ENCODE assay signal across 8 cellular contexts in the genomic region with DNA sequence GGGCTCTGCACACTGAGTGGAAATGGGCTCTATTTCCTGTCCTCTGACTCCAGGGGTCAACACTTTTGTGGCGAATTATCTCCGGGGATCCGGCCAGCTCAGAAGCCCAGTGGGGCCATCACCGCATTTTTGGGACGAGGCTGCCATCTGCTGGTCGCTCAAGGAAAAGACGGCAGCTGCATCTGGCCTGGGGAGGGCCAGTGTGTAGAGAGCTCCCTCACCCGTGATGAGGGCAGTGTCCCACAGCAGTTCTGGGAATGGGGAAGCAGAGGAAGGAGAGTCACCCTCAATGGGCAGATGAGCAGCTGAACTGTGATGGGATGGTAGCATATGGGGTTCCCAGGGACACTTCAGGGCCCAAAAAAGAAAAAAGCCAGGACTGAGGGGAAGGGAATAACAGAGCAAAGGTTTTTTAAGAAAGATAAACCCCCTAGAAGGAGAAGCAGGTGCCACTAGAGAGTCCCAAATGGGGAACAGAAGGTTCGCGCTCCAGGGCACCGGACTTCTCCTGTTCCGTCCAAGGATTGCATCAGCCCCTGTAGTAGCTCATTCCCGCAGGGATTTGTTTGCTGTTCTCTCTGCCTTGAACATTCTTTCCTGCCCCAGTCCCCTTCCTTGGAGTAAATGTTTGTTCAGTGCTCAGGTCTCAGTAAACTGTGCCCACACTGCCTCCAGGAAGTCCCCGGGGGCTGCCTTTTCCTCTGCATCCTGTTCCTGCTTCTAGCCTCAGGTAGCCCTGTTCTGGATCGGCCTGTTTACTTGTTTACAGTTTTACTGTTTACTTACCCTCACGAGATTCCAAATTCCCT. TPM values are rescaled to one million over a fixed set of nuclear protein-coding genes. Genes with fewer than 3 reads are reported as not detected.
DNase-seq lines count a peak whose midpoint lies in the region; ATAC-seq, FAIRE-seq and TF ChIP-seq lines count a peak whose summit lies in the region.

No MANE protein-coding gene starts in this region.

- DNase-seq in DMS114 treated with DMSO at 0.1 percent for 48 hours (lab: John Stamatoyannopoulos, UW; ENCODE audit: unreplicated experiment), result peak; percentile 45
- DNase-seq in LHCN-M2 (ENCODE audit: low read depth), result peak; percentile 71
- peak; percentile 27 for DNase-seq in activated naive CD8-positive, alpha-beta T cell treated with anti-CD3 and anti-CD28 coated beads, Interleukin-2, amount 50 U/mL, for 16 hours (ENCODE audit: low read depth, low spot score)
- DNase-seq in cardiac muscle cell (ENCODE audit: low read depth in 1 of 2, low spot score in 1 of 2), result peak; percentile 74 to 78
- peak; percentile 91 for DNase-seq in posterior vena cava (ENCODE audit: low spot score)
- DNase-seq in urothelium cell line (ENCODE audit: low spot score), result peak; percentile 87

- no peaks in the 10 kb centered on the region for H4K20me1 ChIP-seq in SU-DHL-6 (ENCODE audit: low read depth, low read length)

- no peaks in the 10 kb centered on the region for H3K9me3 ChIP-seq in SU-DHL-6 (ENCODE audit: insufficient read depth, low read length)
- H3K9me3 ChIP-seq in cardiac muscle cell (ENCODE audit: low read depth), result no peaks in the 10 kb centered on the region

- H3K27ac ChIP-seq in SU-DHL-6 (ENCODE audit: low read depth, low read length) (no peak overlapping the region), cardiac muscle cell (no peak overlapping the region)

- no peaks in the 10 kb centered on the region for H3K9me2 ChIP-seq in SU-DHL-6 (replicated peaks; ENCODE audit: insufficient read depth, low read length)

- H3K4me3 ChIP-seq in SU-DHL-6 (ENCODE audit: insufficient read depth, low read length, poor library complexity, severe bottlenecking) (no peak overlapping the region), cardiac muscle cell (no peak overlapping the region)

- no peaks in the 10 kb centered on the region for H3K27me3 ChIP-seq in SU-DHL-6 (ENCODE audit: low read length)
- H3K27me3 ChIP-seq in cardiac muscle cell, result no peaks in the 10 kb centered on the region

- H3K9ac ChIP-seq in SU-DHL-6 (ENCODE audit: low read length), result no peak overlapping the region

- no peaks in the 10 kb centered on the region for H3K79me2 ChIP-seq in SU-DHL-6 (ENCODE audit: insufficient read depth, low read length)

- H3K36me3 ChIP-seq in SU-DHL-6 (ENCODE audit: low read length) (no peaks in the 10 kb centered on the region), cardiac muscle cell (no peaks in the 10 kb centered on the region)

- no peaks in the 10 kb centered on the region for H3F3A ChIP-seq in SU-DHL-6 (ENCODE audit: insufficient read depth)

- H2AFZ ChIP-seq in SU-DHL-6 (ENCODE audit: low read depth, low read length, severe bottlenecking), result peak overlapping the region; percentile 54

- intact Hi-C loops in posterior vena cava (cut with DNase I), result loop anchor here in 1 of 2 donors (10.0 kb wide), 1 partner anchor 1130 kb away; no protein-coding TSS in a partner anchor

- peak; percentile 74 for ATAC-seq in GM21737 (IDR thresholded peaks at IDR 0.05; ENCODE audit: unreplicated experiment)

- no peak for FAIRE-seq in urothelium cell line (lab: Jason Lieb, UNC)

- H3K4me1 ChIP-seq in cardiac muscle cell (ENCODE audit: low read depth), result no peaks in the 10 kb centered on the region

- peak overlapping the region; percentile 22 for H3K4me2 ChIP-seq in SU-DHL-6 (ENCODE audit: low read depth, low read length, poor library complexity, severe bottlenecking)

- TF ChIP-seq CTCF in SU-DHL-6 (IDR thresholded peaks at IDR 0.05; ENCODE audit: insufficient read depth, low read length, poor library complexity, severe bottlenecking), result peak; percentile 77
- peak; percentile 72 for TF ChIP-seq CTCF in cardiac muscle cell (IDR thresholded peaks at IDR 0.05; ENCODE audit: low read depth, low read length)

RNA-seq across cellular contexts. Expression of gene ABCC12, which starts 9.3 kb away (rescaled TPM):
- total RNA-seq in LHCN-M2 (2014; rRNA removed), result not detected in 2 replicates
- polyA plus RNA-seq in LHCN-M2 (2012), result not detected
- 0.07 TPM in 1 of 2 replicates, not detected in the other for total RNA-seq in cardiac muscle cell
- not detected in 2 replicates for polyA plus RNA-seq in cardiac muscle cell
- total RNA-seq in posterior vena cava, result not detected

Comparison
In these comparisons a context has a peak if more than half of its experiments do, and no peak if none do; other contexts are left out.
1. DNase-seq: peak in every context shown above with its lines; median percentile 91 in posterior vena cava; 87 in urothelium cell line; 76 in cardiac muscle cell; 71 in LHCN-M2; 45 in DMS114 treated with DMSO at 0.1 percent for 48 hours; 27 in activated naive CD8-positive, alpha-beta T cell treated with anti-CD3 and anti-CD28 coated beads, Interleukin-2, amount 50 U/mL, for 16 hours.